Comparison of ENCODE assay signal across 10 cellular contexts in the genomic region with DNA sequence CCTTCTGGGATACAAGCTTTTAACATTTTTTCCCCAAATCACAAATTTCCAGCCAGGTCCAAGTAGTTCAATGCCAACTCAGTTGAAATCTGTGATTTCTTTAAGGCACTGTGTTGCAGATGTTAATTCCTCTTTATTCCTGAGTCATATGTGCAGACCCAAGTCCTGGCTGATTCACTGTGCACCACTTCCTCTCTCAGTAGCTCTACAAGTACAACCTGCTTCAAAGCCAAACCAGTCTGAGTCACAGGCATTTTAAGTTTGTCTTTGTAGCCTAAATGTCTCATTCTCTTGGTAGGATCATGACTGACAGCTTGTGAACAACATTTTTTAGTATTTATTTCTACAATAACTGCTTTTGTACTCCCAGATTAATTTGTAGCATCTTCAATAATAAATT.
DNase-seq lines count a peak whose midpoint lies in the region; ATAC-seq, FAIRE-seq and TF ChIP-seq lines count a peak whose summit lies in the region.
"Had no signal": no experiment of that assay in that cellular context is flagged by ENCODE, and none has a peak within 500 bp of the region (broad histone marks: within the 10 kb centered on the region; RNA-seq: fewer than 3 reads in every experiment).

No MANE protein-coding gene starts in this region.

- H3K4me1 Mint-ChIP-seq in activated T-cell treated with anti-CD3 and anti-CD28 coated beads, Interleukin-2, amount 50 U/mL, for 72 hours (ENCODE audit: low read depth), result peaks cover 30% of the 10 kb centered on the region

- H3K36me3 ChIP-seq in ACC112 (ENCODE audit: insufficient read depth, low read length), result peaks cover 3% of the 10 kb centered on the region; the same call in 1 of the 2 replicates
- H3K36me3 ChIP-seq in keratinocyte (ENCODE audit: control insufficient read depth in 2 of 2, extremely low read depth in 1 of 2, insufficient read depth in 2 of 2, low read length in 2 of 2), result no peaks in the 10 kb centered on the region

- H3K9me1 ChIP-seq in keratinocyte (ENCODE audit: control insufficient read depth, extremely low read depth, insufficient read depth, low read length), result no peaks in the 10 kb centered on the region

- peak overlapping the region; percentile 52 for H3K4me2 ChIP-seq in keratinocyte (ENCODE audit: control insufficient read depth, extremely low read depth, insufficient read depth, low read depth, low read length)

- FAIRE-seq in HTR-8/SVneo (lab: Jason Lieb, UNC) (peak; percentile 55), keratinocyte (lab: Jason Lieb, UNC) (peak; percentile 95)
- FAIRE-seq: G401.6 had no signal

- H3K4me1 ChIP-seq in ACC112 (ENCODE audit: control insufficient read depth, insufficient read depth, low read length, unreplicated experiment) (peaks cover 39% of the 10 kb centered on the region), keratinocyte (ENCODE audit: control insufficient read depth, extremely low read depth, insufficient read depth, low read length) (peaks cover 40% of the 10 kb centered on the region)

- peak; percentile 49 for DNase-seq in HTR-8/SVneo (ENCODE audit: insufficient read length, low spot score)
- peak; percentile 40 to 58 for DNase-seq in activated T-cell treated with anti-CD3 and anti-CD28 coated beads, Interleukin-2, amount 50 U/mL, for 72 hours
- peak; percentile 91 for DNase-seq in keratinocyte (ENCODE audit: low read depth, low spot score)
- no peak for DNase-seq in mesenteric fat pad (ENCODE audit: low spot score)
- no peak for DNase-seq in iPS-NIHi11 (ENCODE audit: low spot score)

- H3K36me3 Mint-ChIP-seq in activated T-cell treated with anti-CD3 and anti-CD28 coated beads, Interleukin-2, amount 50 U/mL, for 72 hours (ENCODE audit: insufficient read depth in 2 of 2), result peaks cover 0 to 2% of the 10 kb centered on the region in 2 donors

- H3K9ac ChIP-seq in keratinocyte (ENCODE audit: control insufficient read depth, extremely low read depth, insufficient read depth, low read length), result no peak overlapping the region

- no peak for TF ChIP-seq CTCF in keratinocyte (optimal IDR thresholded peaks at IDR 0.05 in 1 of 3, IDR thresholded peaks at IDR 0.05 in 1 of 3, conservative IDR thresholded peaks at IDR 0.05 in 1 of 3; ENCODE audit: extremely low read depth in 1 of 3, insufficient read depth in 2 of 3, low read length in 3 of 3)

- peak overlapping the region in 1 of 2 donors; percentile 53 for H3K4me3 Mint-ChIP-seq in activated T-cell treated with anti-CD3 and anti-CD28 coated beads, Interleukin-2, amount 50 U/mL, for 72 hours

- H3K27ac Mint-ChIP-seq in activated T-cell treated with anti-CD3 and anti-CD28 coated beads, Interleukin-2, amount 50 U/mL, for 72 hours, result peak overlapping the region; percentile 7

- peak; percentile 99 to 100 for ATAC-seq in activated T-cell treated with anti-CD3 and anti-CD28 coated beads, Interleukin-2, amount 50 U/mL, for 72 hours (replicated peaks in 1 of 2)
- ATAC-seq in HG02885 (IDR thresholded peaks at IDR 0.05; ENCODE audit: poor library complexity, unreplicated experiment) (no peak), HG02884 (IDR thresholded peaks at IDR 0.05; ENCODE audit: unreplicated experiment) (no peak)

- dilution Hi-C loops in keratinocyte (cut with MboI; ENCODE audit: extremely low pct_ligation_motif_present, low sequenced_read_pairs), result no loop called here

- H3K27me3 ChIP-seq in ACC112 (ENCODE audit: insufficient read depth, low read length) (no peaks in the 10 kb centered on the region), keratinocyte (ENCODE audit: control insufficient read depth, extremely low read depth, insufficient read depth, low read length) (no peaks in the 10 kb centered on the region)

- H2AFZ ChIP-seq in ACC112 (ENCODE audit: low read length, unreplicated experiment) (no peak overlapping the region), keratinocyte (ENCODE audit: control insufficient read depth, low read length) (no peak overlapping the region)

- H3K4me3 ChIP-seq in ACC112 (ENCODE audit: low read depth, low read length) (no peak overlapping the region), keratinocyte (ENCODE audit: control insufficient read depth in 2 of 3, extremely low read depth in 1 of 3, insufficient read depth in 2 of 3, low read depth in 1 of 3, low read length in 3 of 3) (no peak overlapping the region)
- H3K4me3 ChIP-seq: lung had no signal

- no peaks in the 10 kb centered on the region for H3K79me2 ChIP-seq in ACC112 (ENCODE audit: control insufficient read depth, insufficient read depth, low read length, unreplicated experiment)
- H3K79me2 ChIP-seq in keratinocyte (ENCODE audit: control insufficient read depth, insufficient read depth, low read length), result no peaks in the 10 kb centered on the region

- H3K9me3 Mint-ChIP-seq in activated T-cell treated with anti-CD3 and anti-CD28 coated beads, Interleukin-2, amount 50 U/mL, for 72 hours, result peaks cover 0 to 3% of the 10 kb centered on the region in 2 donors

- H3K27me3 Mint-ChIP-seq in activated T-cell treated with anti-CD3 and anti-CD28 coated beads, Interleukin-2, amount 50 U/mL, for 72 hours (ENCODE audit: low read depth), result peaks cover 23% of the 10 kb centered on the region

- H3K27ac ChIP-seq in ACC112 (ENCODE audit: low read depth, low read length) (peak overlapping the region; percentile 50), keratinocyte (ENCODE audit: control insufficient read depth, insufficient read depth, low read length) (peak overlapping the region; percentile 13)

- no peaks in the 10 kb centered on the region for H3K9me3 ChIP-seq in keratinocyte (ENCODE audit: control insufficient read depth, low read depth, low read length)

- no peaks in the 10 kb centered on the region for H4K20me1 ChIP-seq in keratinocyte (ENCODE audit: control insufficient read depth, extremely low read depth, insufficient read depth, low read length)

Comparison
In these comparisons a context has a peak if more than half of its experiments do, and no peak if none do; other contexts are left out.
1. DNase-seq: peak in HTR-8/SVneo (single experiment), activated T-cell treated with anti-CD3 and anti-CD28 coated beads, Interleukin-2, amount 50 U/mL, for 72 hours (2 of 2) and keratinocyte (single experiment); none in mesenteric fat pad (single experiment) and iPS-NIHi11 (single experiment).
2. ATAC-seq: peak in activated T-cell treated with anti-CD3 and anti-CD28 coated beads, Interleukin-2, amount 50 U/mL, for 72 hours (2 of 2); none in HG02885 (single experiment) and HG02884 (single experiment).